15 cellular contexts compared by ENCODE assay signal in the genomic region with DNA sequence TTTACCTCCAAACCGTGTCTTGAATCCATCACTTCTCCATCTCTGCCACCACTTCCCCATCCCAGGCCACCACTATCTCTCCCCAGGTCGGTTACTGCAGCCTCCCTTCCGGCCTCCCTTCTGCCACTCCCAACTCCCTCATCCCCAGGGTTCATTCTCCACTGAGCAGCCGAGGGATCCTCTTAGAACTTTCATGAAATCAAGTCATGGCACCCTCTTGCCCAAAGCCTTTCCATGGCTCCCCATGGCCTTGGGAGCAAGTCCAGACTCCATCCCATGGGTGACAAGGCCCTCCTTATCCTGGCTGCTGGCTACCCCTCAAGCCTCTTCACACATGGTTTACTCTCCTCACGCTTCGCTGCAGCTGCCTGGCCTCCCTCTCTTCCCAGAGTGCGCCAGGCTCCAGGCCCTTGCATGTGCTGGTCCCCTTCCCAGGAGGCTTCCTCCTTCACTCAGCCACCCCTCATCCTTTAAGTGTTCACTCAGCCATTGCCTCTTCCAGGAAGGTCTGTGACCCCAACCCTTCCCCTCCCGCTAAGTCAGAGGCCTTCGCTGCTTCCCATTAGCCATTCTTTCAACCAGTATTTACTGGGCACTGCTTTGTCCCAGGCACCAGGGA.
"Had no signal": no experiment of that assay in that cellular context is flagged by ENCODE, and none has a peak within 500 bp of the region (broad histone marks: within the 10 kb centered on the region; RNA-seq: fewer than 3 reads in every experiment).

No MANE protein-coding gene starts in this region.

- H3K27me3 ChIP-seq: pancreas, uterus had no signal

- H3K4me1 Mint-ChIP-seq: activated naive CD8-positive, alpha-beta T cell treated with anti-CD3 and anti-CD28 coated beads, Interleukin-2, amount 10 ng/mL, durations not matched to agents 7 days and 5 days had no signal

- DNase-seq: activated CD4-positive, alpha-beta T cell treated with anti-CD3 and anti-CD28 coated beads for 4 hours; activated CD8-positive, alpha-beta memory T cell treated with anti-CD3 and anti-CD28 coated beads, Interleukin-2, amount 50 U/mL, for 48 hours; activated CD8-positive, alpha-beta T cell treated with anti-CD3 and anti-CD28 coated beads, Interleukin-2, amount 10 ng/mL, durations not matched to agents 7 days and 5 days; activated naive CD8-positive, alpha-beta T cell treated with anti-CD3 and anti-CD28 coated beads, Interleukin-2, amount 10 ng/mL, durations not matched to agents 7 days and 5 days; anterior cingulate cortex; esophagus squamous epithelium; foreskin fibroblast; mesendoderm; pancreas; stimulated activated CD4-positive, alpha-beta T cell treated with anti-CD3 and anti-CD28 coated beads, Interleukin-4, amount 100 ng/mL, for 24 hours; stomach; uterus had no signal

- H3K4me3 ChIP-seq: esophagus squamous epithelium, pancreas, stomach, thoracic aorta, uterus had no signal

- H3K27ac ChIP-seq: esophagus squamous epithelium, pancreas, stomach, thoracic aorta, uterus, VCaP had no signal

- H3K9me3 ChIP-seq: esophagus squamous epithelium, pancreas, stomach, thoracic aorta, uterus had no signal

- H3K27ac Mint-ChIP-seq: activated CD8-positive, alpha-beta T cell treated with anti-CD3 and anti-CD28 coated beads, Interleukin-2, amount 10 ng/mL, durations not matched to agents 7 days and 5 days; activated naive CD8-positive, alpha-beta T cell treated with anti-CD3 and anti-CD28 coated beads, Interleukin-2, amount 10 ng/mL, durations not matched to agents 7 days and 5 days had no signal

- ATAC-seq: activated CD8-positive, alpha-beta T cell treated with anti-CD3 and anti-CD28 coated beads, Interleukin-2, amount 10 ng/mL, durations not matched to agents 7 days and 5 days; pancreas had no signal

- H3K36me3 Mint-ChIP-seq: activated naive CD8-positive, alpha-beta T cell treated with anti-CD3 and anti-CD28 coated beads, Interleukin-2, amount 10 ng/mL, durations not matched to agents 7 days and 5 days had no signal

- H3K4me1 ChIP-seq: esophagus squamous epithelium, pancreas, stomach, uterus had no signal

- H3K9me3 Mint-ChIP-seq: activated naive CD8-positive, alpha-beta T cell treated with anti-CD3 and anti-CD28 coated beads, Interleukin-2, amount 10 ng/mL, durations not matched to agents 7 days and 5 days; neural crest cell had no signal

- H3K4me3 Mint-ChIP-seq: activated CD8-positive, alpha-beta T cell treated with anti-CD3 and anti-CD28 coated beads, Interleukin-2, amount 10 ng/mL, durations not matched to agents 7 days and 5 days; activated naive CD8-positive, alpha-beta T cell treated with anti-CD3 and anti-CD28 coated beads, Interleukin-2, amount 10 ng/mL, durations not matched to agents 7 days and 5 days; neural crest cell had no signal

- H3K36me3 ChIP-seq: esophagus squamous epithelium, pancreas, stomach, thoracic aorta, uterus had no signal
